8 cellular contexts compared by ENCODE assay signal in the genomic region with DNA sequence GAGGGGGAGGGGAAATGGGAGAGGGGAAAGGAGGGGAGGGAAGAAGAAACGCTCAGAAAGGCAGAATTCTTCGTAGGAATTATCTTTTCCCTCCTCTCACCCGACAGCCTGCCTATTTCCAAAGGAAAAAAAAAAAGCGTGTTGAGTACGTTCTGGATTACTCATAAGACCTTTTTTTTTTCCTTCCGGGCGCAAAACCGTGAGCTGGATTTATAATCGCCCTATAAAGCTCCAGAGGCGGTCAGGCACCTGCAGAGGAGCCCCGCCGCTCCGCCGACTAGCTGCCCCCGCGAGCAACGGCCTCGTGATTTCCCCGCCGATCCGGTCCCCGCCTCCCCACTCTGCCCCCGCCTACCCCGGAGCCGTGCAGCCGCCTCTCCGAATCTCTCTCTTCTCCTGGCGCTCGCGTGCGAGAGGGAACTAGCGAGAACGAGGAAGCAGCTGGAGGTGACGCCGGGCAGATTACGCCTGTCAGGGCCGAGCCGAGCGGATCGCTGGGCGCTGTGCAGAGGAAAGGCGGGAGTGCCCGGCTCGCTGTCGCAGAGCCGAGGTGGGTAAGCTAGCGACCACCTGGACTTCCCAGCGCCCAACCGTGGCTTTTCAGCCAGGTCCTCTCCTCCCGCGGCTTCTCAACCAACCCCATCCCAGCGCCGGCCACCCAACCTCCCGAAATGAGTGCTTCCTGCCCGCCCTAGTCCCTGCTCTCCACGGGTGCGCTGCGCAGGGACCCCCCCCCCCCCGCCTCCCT. TPM values are rescaled to one million over a fixed set of nuclear protein-coding genes. Genes with fewer than 3 reads are reported as not detected.
DNase-seq lines count a peak whose midpoint lies in the region; ATAC-seq, FAIRE-seq and TF ChIP-seq lines count a peak whose summit lies in the region.

A gene (plus strand): TSS at position 389 of the 748 bp plus-strand sequence. CDS start 1,705 bp downstream, outside the sequence.

- WGBS in small intestine, 3 donors, result 0 to 1% (median 0%) methylated on average over 48 to 58 of the region's 59 CpGs

- H3K4me1 Mint-ChIP-seq in CD4-positive, alpha-beta memory T cell, result peaks cover 34 to 79% (median 56%) of the 10 kb centered on the region in 4 donors
- H3K4me1 Mint-ChIP-seq in GM23338 (peaks cover 64% of the 10 kb centered on the region), brain (peaks cover 73% of the 10 kb centered on the region)

- H3K79me2 ChIP-seq in GM23338 (replicated peaks; ENCODE audit: insufficient read depth), result no peaks in the 10 kb centered on the region

- H3K4me3 Mint-ChIP-seq in CD4-positive, alpha-beta memory T cell, result peak within 1 kb of the TSS; percentile 61 to 89 (median 76)
- peak within 1 kb of the TSS; percentile 77 for H3K4me3 Mint-ChIP-seq in GM23338
- H3K4me3 Mint-ChIP-seq in brain, result peak within 1 kb of the TSS; percentile 81 to 92 (median 85)

- H2AFZ ChIP-seq in GM23338, result peak within 1 kb of the TSS; percentile 83

- H3K4me2 ChIP-seq in GM23338, result peak within 1 kb of the TSS; percentile 97

- peaks cover 15% of the 10 kb centered on the region for H3F3A ChIP-seq in GM23338 (replicated peaks; ENCODE audit: low read depth)

- no peaks in the 10 kb centered on the region for H3K9me3 ChIP-seq in CD4-positive, alpha-beta memory T cell (ENCODE audit: control insufficient read depth in 1 of 2, low read length in 2 of 2)
- no peaks in the 10 kb centered on the region for H3K9me3 ChIP-seq in small intestine (ENCODE audit: control insufficient read depth, low read depth)

- H3K36me3 Mint-ChIP-seq in CD4-positive, alpha-beta memory T cell, result peaks cover 0 to 3% of the 10 kb centered on the region in 2 donors
- H3K36me3 Mint-ChIP-seq in GM23338 (ENCODE audit: low read depth), result no peaks in the 10 kb centered on the region; the same call in 2 of the 3 replicates
- peaks cover 22% of the 10 kb centered on the region for H3K36me3 Mint-ChIP-seq in brain

- H3K27ac Mint-ChIP-seq in CD4-positive, alpha-beta memory T cell, result peak within 1 kb of the TSS in 3 of 7 donors; percentile 80 to 87 (median 86)
- H3K27ac Mint-ChIP-seq in GM23338 (no peak within 1 kb of the TSS), brain (peak within 1 kb of the TSS in 3 of 5 experiments; percentile 83 to 98 (median 92))

- H3K36me3 ChIP-seq in CD4-positive, alpha-beta memory T cell (ENCODE audit: insufficient read depth, low read length), result no peaks in the 10 kb centered on the region
- H3K36me3 ChIP-seq in GM23338 (ENCODE audit: insufficient read depth) (no peaks in the 10 kb centered on the region), small intestine (ENCODE audit: control insufficient read depth in 2 of 2, insufficient read depth in 2 of 2, low read length in 2 of 2) (no peaks in the 10 kb centered on the region)

- H3K4me3 ChIP-seq in CD4-positive, alpha-beta memory T cell (ENCODE audit: low read length in 2 of 2), result peak within 1 kb of the TSS; percentile 39 to 44
- H3K4me3 ChIP-seq in GM23338 (peak within 1 kb of the TSS; percentile 63), small intestine (ENCODE audit: low read depth in 1 of 2, low read length in 2 of 2) (peak within 1 kb of the TSS in 1 of 2 donors; percentile 39)

- H3K27me3 ChIP-seq in CD4-positive, alpha-beta memory T cell (ENCODE audit: insufficient read depth, low read length), result peaks cover 71% of the 10 kb centered on the region
- H3K27me3 ChIP-seq in GM23338 (ENCODE audit: insufficient read depth) (peaks cover 89% of the 10 kb centered on the region), small intestine (ENCODE audit: control insufficient read depth in 2 of 2, insufficient read depth in 2 of 2, low read length in 2 of 2) (peaks cover 16 to 52% of the 10 kb centered on the region in 2 donors)

- ATAC-seq in GM23338, result peak; percentile 7
- no peak for ATAC-seq in GM19397 (IDR thresholded peaks at IDR 0.05; ENCODE audit: unreplicated experiment)

- H3K9me3 Mint-ChIP-seq in CD4-positive, alpha-beta memory T cell, result peaks cover 0 to 16% (median 0%) of the 10 kb centered on the region in 8 donors
- H3K9me3 Mint-ChIP-seq in GM23338 (peaks cover 3% of the 10 kb centered on the region; the same call in 1 of the 3 replicates), brain (peaks cover 0 to 15% (median 0%) of the 10 kb centered on the region in 5 experiments)

- CTCF ChIA-PET in CD4-positive, alpha-beta memory T cell (lab: Charles Lee; ENCODE audit: partially characterized antibody), result interaction anchor here (0.8 to 6.0 kb wide), 13 partner anchors 9 to 493 kb away, joined by 3 to 144 read pairs (median 4); a partner anchor contains a TSS

- peaks cover 62% of the 10 kb centered on the region for H3K4me1 ChIP-seq in CD4-positive, alpha-beta memory T cell (ENCODE audit: insufficient read depth, low read length)
- peaks cover 61% of the 10 kb centered on the region for H3K4me1 ChIP-seq in GM23338 (ENCODE audit: insufficient read depth)
- peaks cover 8 to 13% of the 10 kb centered on the region in 2 donors for H3K4me1 ChIP-seq in small intestine (ENCODE audit: control insufficient read depth in 2 of 2, insufficient read depth in 1 of 2, low read depth in 1 of 2, low read length in 1 of 2)

- no peaks in the 10 kb centered on the region for H3K9me2 ChIP-seq in GM23338 (ENCODE audit: insufficient read depth)

- H4K20me1 ChIP-seq in GM23338 (replicated peaks; ENCODE audit: insufficient read depth), result peaks cover 10% of the 10 kb centered on the region; the same call in 1 of the 2 replicates

- TF ChIP-seq CTCF in GM23338 (conservative IDR thresholded peaks at IDR 0.05; ENCODE audit: low read depth in 2 of 2) (no peak), brain (conservative IDR thresholded peaks at IDR 0.05) (no peak)

- no peak for FAIRE-seq in small intestine (lab: Jason Lieb, UNC)

- H3K27ac ChIP-seq in CD4-positive, alpha-beta memory T cell (ENCODE audit: low read depth, low read length), result no peak within 1 kb of the TSS
- H3K27ac ChIP-seq in GM23338 (ENCODE audit: low read depth), result no peak within 1 kb of the TSS
- H3K27ac ChIP-seq in small intestine (ENCODE audit: low read depth in 1 of 2, low read length in 1 of 2), result no peak within 1 kb of the TSS

- DNase-seq in CD4-positive, alpha-beta memory T cell, result peak in 1 of 5 donors; percentile 57
- DNase-seq in GM23338 (ENCODE audit: low spot score) (peak; percentile 78), NCI-H146 treated with DMSO at 0.1 percent for 48 hours (lab: John Stamatoyannopoulos, UW; ENCODE audit: unreplicated experiment) (peak; percentile 33), T follicular helper cell (ENCODE audit: low read depth) (peak; percentile 18), iPS-NIHi7 (ENCODE audit: extremely low spot score) (peak; percentile 55), small intestine (peak; percentile 65)

- intact Hi-C loops in CD4-positive, alpha-beta memory T cell (cut with micrococcal nuclease), result loop anchor here (2.0 to 5.0 kb wide), 3 partner anchors 46 to 164 kb away; a partner anchor contains a TSS

- POLR2A ChIA-PET in CD4-positive, alpha-beta memory T cell (lab: Charles Lee; ENCODE audit: partially characterized antibody), result no interaction called here

- H3K27me3 Mint-ChIP-seq in CD4-positive, alpha-beta memory T cell, result peaks cover 59 to 74% of the 10 kb centered on the region in 2 donors
- peaks cover 92% of the 10 kb centered on the region for H3K27me3 Mint-ChIP-seq in GM23338 (ENCODE audit: insufficient read depth, low read depth, poor library complexity)
- peaks cover 86% of the 10 kb centered on the region for H3K27me3 Mint-ChIP-seq in brain

TF ChIP-seq in GM23338, 12 proteins besides CTCF, POLR2A, EP300 and RAD21:
- TF ChIP-seq POLR2AphosphoS5 (IDR thresholded peaks at IDR 0.05; ENCODE audit: low read depth), result no peak
- TF ChIP-seq EZH2 (IDR thresholded peaks at IDR 0.05; ENCODE audit: low read depth, unreplicated experiment), result peak; percentile 73
- TF ChIP-seq EZH2phosphoT487 (IDR thresholded peaks at IDR 0.05; ENCODE audit: unreplicated experiment), result peak; percentile 72

RNA-seq across cellular contexts. Expression of the gene that starts here (rescaled TPM):
- not detected for total RNA-seq in CD4-positive, alpha-beta memory T cell
- not detected for polyA plus RNA-seq in CD4-positive, alpha-beta memory T cell
- total RNA-seq in GM23338 (2014; rRNA removed; shearing (Covaris generic)), result 0.17 and 0.47 TPM in 2 replicates
- polyA plus RNA-seq in GM23338 (2016; fragmentation: Nextera tagmentation; extraction: Ambion mirVana) (0.34 TPM in 1 of 2 replicates, not detected in the other), brain (ENCODE audit: insufficient read depth, low read depth, low replicate concordance) (17.2 TPM), small intestine (under 1 TPM in 1 of 3 donors, not detected in 2; 0.21 TPM)

Comparison
In these comparisons a context has a peak if more than half of its experiments do, and no peak if none do; other contexts are left out.
1. RNA of the gene that starts here (polyA plus RNA-seq): 17.2 TPM in brain (single experiment); 0.34 TPM in GM23338, 0.21 TPM in small intestine and not detected in CD4-positive, alpha-beta memory T cell; every median in the first group is over 10 times any median in the second.
2. Peak in DNase-seq, ATAC-seq, H3K4me3 ChIP-seq and H3K4me2 ChIP-seq in GM23338; RNA of the gene not detected or under 1 TPM.
3. Peak in DNase-seq in small intestine; RNA of the gene not detected or under 1 TPM.
4. Peak in every context shown above with its lines, with median percentiles within 50 percentile points of each other: H3K4me3 Mint-ChIP-seq.